1 cellular context compared by ENCODE assay signal in genomic region chr9:76883341-76883740, GRCh38.
TF ChIP-seq lines count a peak whose summit lies in the region.

No MANE protein-coding gene starts in this region.

TF ChIP-seq in GM23338, 12 proteins besides CTCF, POLR2A, EP300 and RAD21 (continued from another document):
- TF ChIP-seq, protein P1, sequence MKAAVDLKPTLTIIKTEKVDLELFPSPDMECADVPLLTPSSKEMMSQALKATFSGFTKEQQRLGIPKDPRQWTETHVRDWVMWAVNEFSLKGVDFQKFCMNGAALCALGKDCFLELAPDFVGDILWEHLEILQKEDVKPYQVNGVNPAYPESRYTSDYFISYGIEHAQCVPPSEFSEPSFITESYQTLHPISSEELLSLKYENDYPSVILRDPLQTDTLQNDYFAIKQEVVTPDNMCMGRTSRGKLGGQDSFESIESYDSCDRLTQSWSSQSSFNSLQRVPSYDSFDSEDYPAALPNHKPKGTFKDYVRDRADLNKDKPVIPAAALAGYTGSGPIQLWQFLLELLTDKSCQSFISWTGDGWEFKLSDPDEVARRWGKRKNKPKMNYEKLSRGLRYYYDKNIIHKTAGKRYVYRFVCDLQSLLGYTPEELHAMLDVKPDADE (IDR thresholded peaks at IDR 0.05): no peak
- no peak for TF ChIP-seq EZH2phosphoT487 (IDR thresholded peaks at IDR 0.05; ENCODE audit: unreplicated experiment)
- TF ChIP-seq ZNF462 (CRISPR knock-in tag; IDR thresholded peaks at IDR 0.05): no peak
- no peak for TF ChIP-seq ZNF114 (CRISPR knock-in tag; IDR thresholded peaks at IDR 0.05)
- no peak for TF ChIP-seq ZNF331 (CRISPR knock-in tag; IDR thresholded peaks at IDR 0.05; ENCODE audit: low read depth)
- no peak for TF ChIP-seq CREB1 (CRISPR knock-in tag; IDR thresholded peaks at IDR 0.05; ENCODE audit: low read depth)
